Comparison of ENCODE assay signal across 26 cellular contexts in genomic region chr16:49078104-49078503, GRCh38.
"Had no signal": no experiment of that assay in that cellular context is flagged by ENCODE, and none has a peak within 500 bp of the region (broad histone marks: within the 10 kb centered on the region; RNA-seq: fewer than 3 reads in every experiment).

No MANE protein-coding gene starts in this region.

- H3K4me3 ChIP-seq: pancreas, psoas muscle, right lobe of liver, sigmoid colon, stomach, thoracic aorta, thyroid gland, tibial nerve, upper lobe of left lung, vagina had no signal

- FAIRE-seq: pancreas, small intestine, urothelium cell line had no signal

- H3K27ac ChIP-seq: neutrophil, pancreas, psoas muscle, right lobe of liver, sigmoid colon, stomach, thoracic aorta, thyroid gland, tibial nerve, upper lobe of left lung, vagina had no signal

- H3K27me3 ChIP-seq: neutrophil, pancreas, right lobe of liver, sigmoid colon, stomach, thyroid gland, tibial nerve, upper lobe of left lung, vagina had no signal

- H3K36me3 ChIP-seq: neutrophil, pancreas, right lobe of liver, sigmoid colon, stomach, thoracic aorta, thyroid gland, tibial nerve, upper lobe of left lung, vagina had no signal

- H3K9me3 ChIP-seq: neutrophil, pancreas, right lobe of liver, sigmoid colon, thoracic aorta, thyroid gland, vagina had no signal

- ATAC-seq: naive thymus-derived CD8-positive, alpha-beta T cell; natural killer cell treated with Interleukin-12 subunit alpha and Interleukin-12 subunit beta and Interleukin-15 and Interleukin-18, amount 100 ng/mL, for 72 hours; pancreas; psoas muscle; right cardiac atrium; right lobe of liver; stimulated activated effector memory CD8-positive, alpha-beta T cell treated with anti-CD3 and anti-CD28 coated beads, Interleukin-12 subunit alpha, Interleukin-12 subunit beta, amount 100 ng/mL, for 72 hours; stimulated activated naive B cell treated with anti-CD40 and anti-IgM and Interleukin-4, amounts not matched to agents 10 μg/mL and 1 μg/mL and 100 μg/mL, for 72 hours had no signal

- H3K4me1 ChIP-seq: pancreas, psoas muscle, right lobe of liver, sigmoid colon, stomach, thyroid gland, tibial nerve, upper lobe of left lung, vagina had no signal

- DNase-seq: naive thymus-derived CD8-positive, alpha-beta T cell; nephron progenitor cell; nucleus accumbens; pancreas; psoas muscle; right cardiac atrium; right lobe of liver; sigmoid colon; small intestine; stimulated activated CD4-positive, alpha-beta T cell treated with anti-CD3 and anti-CD28 coated beads, Interleukin-15, amount 100 ng/mL, for 24 hours; stimulated activated CD4-positive, alpha-beta T cell treated with anti-CD3 and anti-CD28 coated beads, Interleukin-2, amount 100 ng/mL, for 24 hours; stimulated activated CD4-positive, alpha-beta T cell treated with anti-CD3 and anti-CD28 coated beads, Interleukin-2, amount 100 ng/mL, for 48 hours; stimulated activated CD4-positive, alpha-beta T cell treated with anti-CD3 and anti-CD28 coated beads, Interleukin-4, amount 100 ng/mL, for 24 hours; stimulated activated naive B cell treated with anti-CD40 and anti-IgM and Interleukin-4, amounts not matched to agents 10 μg/mL and 1 μg/mL and 100 μg/mL, for 72 hours; stimulated activated naive CD4-positive, alpha-beta T cell treated with Interleukin-2 at 50 U/mL for 16 hours; stomach; thyroid gland; trophoblast cell; upper lobe of left lung had no signal
